16 cellular contexts compared by ENCODE assay signal in genomic region chr17:77768475-77768874, GRCh38.
"Had no signal": no experiment of that assay in that cellular context is flagged by ENCODE, and none has a peak within 500 bp of the region (broad histone marks: within the 10 kb centered on the region; RNA-seq: fewer than 3 reads in every experiment).

No MANE protein-coding gene starts in this region.

- H3K4me3 ChIP-seq: stomach, uterus had no signal

- H3K9ac ChIP-seq: parathyroid adenoma had no signal

- ATAC-seq: left ventricle myocardium superior had no signal

- H3K36me3 ChIP-seq: stomach, uterus had no signal

- H3K27me3 ChIP-seq: stomach, uterus had no signal

- H3K27ac ChIP-seq: parathyroid adenoma, stomach, uterus had no signal

- H2AFZ ChIP-seq: parathyroid adenoma had no signal

- H3K9me3 ChIP-seq: stomach, uterus had no signal

- DNase-seq: activated CD4-positive, alpha-beta memory T cell treated with anti-CD3 and anti-CD28 coated beads, Interleukin-2, amount 10 ng/mL, durations not matched to agents 7 days and 5 days; activated CD4-positive, alpha-beta T cell treated with anti-CD3 and anti-CD28 coated beads for 1 hour; activated gamma-delta T cell; activated naive CD8-positive, alpha-beta T cell treated with anti-CD3 and anti-CD28 coated beads for 36 hours; activated T-cell treated with anti-CD3 and anti-CD28 coated beads, Interleukin-2, amount 50 U/mL, for 48 hours; anterior cingulate cortex; cerebellar nuclear complex; dermis blood vessel endothelial cell; glutamatergic neuron; left ventricle myocardium superior; retina; stimulated activated CD4-positive, alpha-beta T cell treated with anti-CD3 and anti-CD28 coated beads, Interleukin-15, amount 100 ng/mL, for 24 hours; stimulated activated CD4-positive, alpha-beta T cell treated with anti-CD3 and anti-CD28 coated beads, Interleukin-4, amount 100 ng/mL, for 4 hours; stomach; uterus had no signal

- H3K79me2 ChIP-seq: parathyroid adenoma had no signal

- H3K4me1 ChIP-seq: parathyroid adenoma, uterus had no signal
